25 cellular contexts compared by ENCODE assay signal in the genomic region with DNA sequence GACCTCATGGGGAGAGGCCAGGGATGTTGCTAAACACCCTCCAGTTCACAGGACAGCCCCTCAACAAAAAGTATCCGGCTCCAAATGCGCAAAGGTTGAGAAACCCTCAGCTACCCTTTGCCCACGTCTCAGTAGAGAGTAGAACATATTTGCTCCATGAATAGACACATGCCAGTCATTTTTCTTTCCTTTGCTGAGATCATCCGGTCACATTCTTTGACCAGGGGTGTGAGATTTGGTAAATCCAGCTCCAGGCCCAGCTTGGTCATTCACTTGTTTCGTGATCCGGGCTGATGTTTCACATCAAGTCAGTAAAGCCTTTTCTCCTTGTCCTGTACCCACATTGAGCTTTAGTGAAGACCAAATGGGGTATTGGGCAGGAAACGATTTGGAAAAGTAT.
"Had no signal": no experiment of that assay in that cellular context is flagged by ENCODE, and none has a peak within 500 bp of the region (broad histone marks: within the 10 kb centered on the region; RNA-seq: fewer than 3 reads in every experiment).

No MANE protein-coding gene starts in this region.

- H3K4me1 ChIP-seq: thyroid gland, uterus had no signal

- H3K9me3 ChIP-seq: ovary, thyroid gland, uterus had no signal

- H3K4me1 Mint-ChIP-seq: brain; central memory CD8-positive, alpha-beta T cell; naive B cell; neural progenitor cell; stimulated activated naive B cell treated with anti-CD40 and anti-IgM and Interleukin-4, amounts not matched to agents 10 μg/mL and 1 μg/mL and 100 μg/mL, for 72 hours had no signal

- H3K36me3 Mint-ChIP-seq: activated naive CD4-positive, alpha-beta T cell treated with anti-CD3 and anti-CD28 coated beads, Interleukin-2, amount 50 U/mL, for 72 hours; brain; naive B cell; neural progenitor cell; stimulated activated naive B cell treated with anti-CD40 and anti-IgM and Interleukin-4, amounts not matched to agents 10 μg/mL and 1 μg/mL and 100 μg/mL, for 72 hours; WTC11 had no signal

- H3K27ac Mint-ChIP-seq: activated CD8-positive, alpha-beta T cell treated with anti-CD3 and anti-CD28 coated beads for 36 hours; activated naive CD4-positive, alpha-beta T cell treated with anti-CD3 and anti-CD28 coated beads, Interleukin-2, amount 50 U/mL, for 72 hours; brain; effector memory CD8-positive, alpha-beta T cell; naive B cell; neural progenitor cell; stimulated activated naive B cell treated with anti-CD40 and anti-IgM and Interleukin-4, amounts not matched to agents 10 μg/mL and 1 μg/mL and 100 μg/mL, for 72 hours; WTC11 had no signal

- H3K4me3 ChIP-seq: lung, neural progenitor cell, ovary, thyroid gland, uterus had no signal

- H3K9me3 Mint-ChIP-seq: activated CD8-positive, alpha-beta T cell treated with anti-CD3 and anti-CD28 coated beads for 36 hours; neural progenitor cell had no signal

- H3K4me3 Mint-ChIP-seq: activated CD8-positive, alpha-beta T cell treated with anti-CD3 and anti-CD28 coated beads for 36 hours; brain; central memory CD8-positive, alpha-beta T cell; effector memory CD8-positive, alpha-beta T cell; naive B cell; neural progenitor cell; stimulated activated naive B cell treated with anti-CD40 and anti-IgM and Interleukin-4, amounts not matched to agents 10 μg/mL and 1 μg/mL and 100 μg/mL, for 72 hours; WTC11 had no signal

- H3K27me3 ChIP-seq: neural progenitor cell, ovary, thyroid gland, uterus had no signal

- H3K27ac ChIP-seq: epithelial cell of prostate, neural progenitor cell, ovary, thyroid gland, uterus had no signal

- H3K36me3 ChIP-seq: neural progenitor cell, ovary, thyroid gland, uterus had no signal

- ATAC-seq: activated CD8-positive, alpha-beta T cell treated with anti-CD3 and anti-CD28 coated beads for 36 hours; activated naive CD4-positive, alpha-beta T cell treated with anti-CD3 and anti-CD28 coated beads, Interleukin-2, amount 50 U/mL, for 72 hours; effector memory CD8-positive, alpha-beta T cell; left colon; stimulated activated naive B cell treated with anti-CD40 and anti-IgM and Interleukin-4, amounts not matched to agents 10 μg/mL and 1 μg/mL and 100 μg/mL, for 72 hours; WTC11 had no signal

- DNase-seq: activated CD4-positive, alpha-beta T cell treated with anti-CD3 and anti-CD28 coated beads for 4 hours; activated CD8-positive, alpha-beta T cell treated with anti-CD3 and anti-CD28 coated beads for 36 hours; activated effector memory CD4-positive, alpha-beta T cell treated with anti-CD3 and anti-CD28 coated beads, Interleukin-2, amount 50 U/mL, for 16 hours; activated T-cell treated with anti-CD3 and anti-CD28 coated beads, Interleukin-2, amount 50 U/mL, for 48 hours; amygdala; effector memory CD8-positive, alpha-beta T cell; head of caudate nucleus; left colon; midbrain; naive B cell; ovary; stimulated activated CD4-positive, alpha-beta T cell treated with anti-CD3 and anti-CD28 coated beads, Interleukin-2, amount 100 ng/mL, for 48 hours; stimulated activated naive B cell treated with anti-CD40 and anti-IgM and Interleukin-4, amounts not matched to agents 10 μg/mL and 1 μg/mL and 100 μg/mL, for 72 hours; T-helper 2 cell; thyroid gland; uterus had no signal

- FAIRE-seq: frontal cortex, TTC549 had no signal
